In genomic region chr15:87733522-87733921, GRCh38 we compare ENCODE assay signal across 24 cellular contexts.
"Had no signal": no experiment of that assay in that cellular context is flagged by ENCODE, and none has a peak within 500 bp of the region (broad histone marks: within the 10 kb centered on the region; RNA-seq: fewer than 3 reads in every experiment).

No MANE protein-coding gene starts in this region.

- H3K9ac ChIP-seq: parathyroid adenoma had no signal

- H3K9me3 ChIP-seq: left ventricle myocardium inferior, neutrophil, psoas muscle, right lobe of liver, testis, thyroid gland, transverse colon, upper lobe of left lung had no signal

- H2AFZ ChIP-seq: parathyroid adenoma had no signal

- H3K27ac ChIP-seq: left ventricle myocardium inferior, neutrophil, parathyroid adenoma, psoas muscle, right lobe of liver, testis, thyroid gland, transverse colon, upper lobe of left lung had no signal

- H3K4me1 ChIP-seq: parathyroid adenoma, psoas muscle, right lobe of liver, thyroid gland, transverse colon, upper lobe of left lung had no signal

- H3K4me2 ChIP-seq: smooth muscle cell had no signal

- H3K4me3 ChIP-seq: left ventricle myocardium inferior, lung, psoas muscle, right lobe of liver, smooth muscle cell, testis, thyroid gland, transverse colon, upper lobe of left lung had no signal

- H3K36me3 ChIP-seq: left ventricle myocardium inferior, neutrophil, right lobe of liver, thyroid gland, transverse colon, upper lobe of left lung had no signal

- H3K27me3 ChIP-seq: neutrophil, right lobe of liver, testis, thyroid gland, transverse colon, upper lobe of left lung had no signal

- DNase-seq: head of caudate nucleus; hippocampal formation; left colon; left ventricle myocardium inferior; naive B cell; natural killer cell; occipital lobe; psoas muscle; right lobe of liver; stimulated activated CD4-positive, alpha-beta T cell treated with anti-CD3 and anti-CD28 coated beads, Interleukin-1b, Interleukin-23, amount 100 ng/mL, for 48 hours; stimulated activated CD4-positive, alpha-beta T cell treated with anti-CD3 and anti-CD28 coated beads, Interleukin-2, amount 100 ng/mL, for 48 hours; stimulated activated CD4-positive, alpha-beta T cell treated with anti-CD3 and anti-CD28 coated beads, Interleukin-4, amount 100 ng/mL, for 4 hours; stimulated activated CD8-positive, alpha-beta memory T cell treated with anti-CD3 and anti-CD28 coated beads, Interleukin-4, amount 100 ng/mL, for 48 hours; stimulated activated naive CD4-positive, alpha-beta T cell treated with Interleukin-2 at 50 U/mL for 16 hours; stimulated activated naive CD8-positive, alpha-beta T cell treated with anti-CD3 and anti-CD28 coated beads, Interleukin-15, amount 100 ng/mL, for 72 hours; substantia nigra; testis; thyroid gland; transverse colon; upper lobe of left lung had no signal
